17 cellular contexts compared by ENCODE assay signal in the genomic region with DNA sequence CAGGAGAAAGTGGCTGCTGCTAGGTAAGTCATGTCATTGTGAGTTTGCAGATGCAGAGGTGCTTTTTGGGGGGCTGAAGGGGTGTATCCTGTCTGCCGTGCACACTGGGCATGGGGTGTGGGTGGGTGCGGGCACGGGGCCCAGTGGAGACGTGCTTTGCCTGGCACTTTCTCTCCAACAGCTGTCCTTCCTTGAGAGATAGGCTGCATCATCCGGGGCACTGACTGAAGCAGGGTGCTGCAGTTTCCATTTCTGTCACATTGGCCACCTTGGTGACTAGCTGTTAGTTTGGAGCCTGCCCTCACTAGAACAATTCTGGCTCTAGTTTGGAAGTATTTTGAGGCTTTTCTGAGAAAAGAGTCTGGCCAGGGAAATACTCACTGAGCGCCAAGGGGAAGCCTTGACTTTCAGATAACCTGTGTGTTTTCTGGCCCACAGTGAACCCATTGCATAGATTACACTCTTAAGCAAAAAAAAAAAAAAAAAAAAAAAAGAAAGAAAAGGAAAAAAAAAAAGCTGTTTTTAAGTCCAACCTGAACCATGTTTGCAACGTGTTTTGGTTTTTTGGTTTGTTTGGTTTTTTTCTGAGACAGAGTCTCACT.
DNase-seq lines count a peak whose midpoint lies in the region; ATAC-seq and TF ChIP-seq lines count a peak whose summit lies in the region.
"Had no signal": no experiment of that assay in that cellular context is flagged by ENCODE, and none has a peak within 500 bp of the region (broad histone marks: within the 10 kb centered on the region; RNA-seq: fewer than 3 reads in every experiment).

No MANE protein-coding gene starts in this region.

- H3K27ac ChIP-seq in IMR-90 (ENCODE audit: insufficient read depth, low read length) (no peak overlapping the region), transverse colon (peak overlapping the region in 3 of 4 donors; percentile 48 to 78 (median 71))

- dilution Hi-C loops in IMR-90 (cut with HindIII; ENCODE audit: low sequenced_read_pairs, unreplicated experiment), result no loop called here

- no peak overlapping the region for H2AK9ac ChIP-seq in IMR-90 (replicated peaks; ENCODE audit: low read depth, low read length, poor library complexity)

- H4K5ac ChIP-seq in IMR-90 (ENCODE audit: low read depth, low read length), result no peak overlapping the region

- H3K18ac ChIP-seq in IMR-90 (ENCODE audit: low read depth, low read length), result no peak overlapping the region

- H3K56ac ChIP-seq in IMR-90 (ENCODE audit: extremely low read depth, insufficient read depth, low read length), result no peak overlapping the region

- H3K4me3 ChIP-seq in IMR-90 (ENCODE audit: insufficient read depth, low read depth, low read length), result no peak overlapping the region
- H3K4me3 ChIP-seq in astrocyte of the spinal cord (ENCODE audit: low read depth, low read length), result peak overlapping the region; percentile 2
- H3K4me3 ChIP-seq in transverse colon, result no peak overlapping the region

- in situ Hi-C loops in IMR-90 (cut with MboI; ENCODE audit: low sequenced_read_pairs) (loop anchor here (25.0 kb wide), 2 partner anchors 430 to 680 kb away; a partner anchor contains a TSS), astrocyte of the spinal cord (cut with HindIII; ENCODE audit: low sequenced_read_pairs) (no loop called here), transverse colon (cut with MboI; ENCODE audit: low pct_ligation_motif_present in 1 of 4, low pct_unique_long_range_greater_than_20kb in 1 of 4, low sequenced_read_pairs in 3 of 4) (loop anchor here in 2 of 4 donors (25.0 kb wide), 2 partner anchors 405 to 430 kb away; a partner anchor contains a TSS)

- no peak overlapping the region; the same call in 1 of the 2 replicates for H3K4me2 ChIP-seq in IMR-90 (ENCODE audit: low read depth, low read length)

- H3K9me1 ChIP-seq in IMR-90 (ENCODE audit: insufficient read depth, low read length), result peaks cover 14% of the 10 kb centered on the region

- H3K4me1 ChIP-seq in IMR-90 (ENCODE audit: control insufficient read depth, insufficient read depth, low read length), result peaks cover 17% of the 10 kb centered on the region
- H3K4me1 ChIP-seq in transverse colon, result peaks cover 0 to 8% (median 4%) of the 10 kb centered on the region in 4 donors

- peaks cover 18 to 28% of the 10 kb centered on the region in 2 experiments; a peak in 3 of 4 replicates for H3K79me1 ChIP-seq in IMR-90 (ENCODE audit: low read depth in 1 of 2, low read length in 2 of 2)

- H3K36me3 Mint-ChIP-seq in nephron (ENCODE audit: low read depth), result no peaks in the 10 kb centered on the region

- no peaks in the 10 kb centered on the region for H3K9me3 ChIP-seq in IMR-90 (ENCODE audit: control insufficient read depth, insufficient read depth, low read length)
- H3K9me3 ChIP-seq in transverse colon, result no peaks in the 10 kb centered on the region

- WGBS in IMR-90 (ENCODE audit: extremely low coverage in 2 of 2, insufficient read length in 1 of 2), 2 experiments, result 59% methylated on average over 5 of the region's 7 CpGs; no CpG with 5 or more reads in 1 of the 2 experiments
- WGBS in transverse colon (ENCODE audit: low coverage in 1 of 2), 2 donors, result 52 to 75% methylated on average over 1 to 7 of the region's 7 CpGs

- no peak overlapping the region for H2BK20ac ChIP-seq in IMR-90 (ENCODE audit: low read depth, low read length)

- H4K91ac ChIP-seq in IMR-90 (ENCODE audit: insufficient read depth, low read depth, low read length), result no peak overlapping the region

- H3K4me3 Mint-ChIP-seq in nephron, result peak overlapping the region in 2 of 3 experiments; percentile 56 to 63
- H3K4me3 Mint-ChIP-seq: activated B cell treated with CpG ODN at 0.5 μM for 24 hours; activated T-helper 17 cell treated with anti-CD3 and anti-CD28 coated beads, Interleukin-2, amount 50 U/mL, for 72 hours; CD4-positive, alpha-beta T cell; stimulated activated naive CD8-positive, alpha-beta T cell treated with anti-CD3 and anti-CD28 coated beads, Interleukin-15, Interleukin-2, amounts not matched to agents 100 ng/mL and 50 ng/mL, for 24 hours had no signal

- H4K20me1 ChIP-seq in IMR-90 (ENCODE audit: insufficient read depth, low read length), result peaks cover 4% of the 10 kb centered on the region; the same call in 1 of the 2 replicates

- no TSS peak for BruUV-seq in IMR-90 (replicated peaks; lab: Mats Ljungman, UMichigan)

- TF ChIP-seq CTCF in IMR-90 (conservative IDR thresholded peaks at IDR 0.05; ENCODE audit: low read depth, low read length) (no peak), astrocyte of the spinal cord (IDR thresholded peaks at IDR 0.05; ENCODE audit: low read depth, low read length) (no peak), nephron (IDR thresholded peaks at IDR 0.05; ENCODE audit: unreplicated experiment in 3 of 3) (no peak), transverse colon (IDR thresholded peaks at IDR 0.05) (no peak)

- H3K27me3 ChIP-seq in IMR-90 (ENCODE audit: control insufficient read depth, insufficient read depth, low read length), result no peaks in the 10 kb centered on the region
- no peaks in the 10 kb centered on the region for H3K27me3 ChIP-seq in transverse colon

- H2BK15ac ChIP-seq in IMR-90 (ENCODE audit: low read depth, low read length), result no peak overlapping the region; the same call in 2 of the 3 replicates

- TF ChIP-seq RAD21 in IMR-90 (IDR thresholded peaks at IDR 0.05; ENCODE audit: low read length), result no peak

- H3K14ac ChIP-seq in IMR-90 (replicated peaks; ENCODE audit: low read depth, low read length), result no peak overlapping the region

- H2AFZ ChIP-seq in IMR-90 (replicated peaks; ENCODE audit: low read length, poor library complexity), result no peak overlapping the region

- ATAC-seq in IMR-90 (ENCODE audit: low read depth), result no peak
- ATAC-seq: activated T-helper 17 cell treated with anti-CD3 and anti-CD28 coated beads, Interleukin-2, amount 50 U/mL, for 72 hours; PC-3 had no signal

- no peak overlapping the region for H2BK5ac ChIP-seq in IMR-90 (ENCODE audit: low read depth, low read length, poor library complexity, severe bottlenecking)

- CTCF ChIA-PET in IMR-90 (lab: Yijun Ruan, JAX), result no interaction called here

- peak overlapping the region in 1 of 2 experiments; percentile 8; a peak in 1 of 4 replicates for H4K8ac ChIP-seq in IMR-90 (ENCODE audit: low read depth in 2 of 2, low read length in 2 of 2)

- intact Hi-C loops in IMR-90 (cut with micrococcal nuclease), result no loop called here
- intact Hi-C loops in transverse colon (cut with DNase I; ENCODE audit: low total_unique reads), result loop anchor here (2.0 to 5.0 kb wide), 2 partner anchors 50 to 179 kb away; no protein-coding TSS in a partner anchor

- no peak overlapping the region for H2AK5ac ChIP-seq in IMR-90 (ENCODE audit: low read depth, low read length)

- peak overlapping the region; percentile 26; the same call in 1 of the 2 replicates for H3K4ac ChIP-seq in IMR-90 (ENCODE audit: low read depth, low read length)

- no peak overlapping the region; the same call in 1 of the 2 replicates for H3K23ac ChIP-seq in IMR-90 (ENCODE audit: low read depth, low read length)

- peak overlapping the region; percentile 6; the same call in 1 of the 2 replicates for H2BK120ac ChIP-seq in IMR-90 (ENCODE audit: low read depth, low read length)

- peaks cover 42% of the 10 kb centered on the region for H3K4me1 Mint-ChIP-seq in nephron
- H3K4me1 Mint-ChIP-seq: activated B cell treated with CpG ODN at 0.5 μM for 24 hours; activated T-helper 17 cell treated with anti-CD3 and anti-CD28 coated beads, Interleukin-2, amount 50 U/mL, for 72 hours had no signal

- POLR2A ChIA-PET in IMR-90 (lab: Charles Lee; ENCODE audit: unreplicated experiment), result no interaction called here

- no peaks in the 10 kb centered on the region for H3K9me3 Mint-ChIP-seq in nephron
- H3K9me3 Mint-ChIP-seq: activated B cell treated with CpG ODN at 0.5 μM for 24 hours; activated T-helper 17 cell treated with anti-CD3 and anti-CD28 coated beads, Interleukin-2, amount 50 U/mL, for 72 hours; CD4-positive, alpha-beta T cell; stimulated activated naive CD8-positive, alpha-beta T cell treated with anti-CD3 and anti-CD28 coated beads, Interleukin-15, Interleukin-2, amounts not matched to agents 100 ng/mL and 50 ng/mL, for 24 hours had no signal

- TF ChIP-seq POLR2A in IMR-90 (IDR thresholded peaks at IDR 0.05; ENCODE audit: low read depth, low read length) (no peak), transverse colon (IDR thresholded peaks at IDR 0.05) (no peak)

- H3K27me3 Mint-ChIP-seq in nephron (ENCODE audit: low read depth), result no peaks in the 10 kb centered on the region
- H3K27me3 Mint-ChIP-seq: activated T-helper 17 cell treated with anti-CD3 and anti-CD28 coated beads, Interleukin-2, amount 50 U/mL, for 72 hours; CD4-positive, alpha-beta T cell; stimulated activated naive CD8-positive, alpha-beta T cell treated with anti-CD3 and anti-CD28 coated beads, Interleukin-15, Interleukin-2, amounts not matched to agents 100 ng/mL and 50 ng/mL, for 24 hours had no signal

- peak overlapping the region; percentile 44 to 81 (median 76) for H3K27ac Mint-ChIP-seq in nephron
- H3K27ac Mint-ChIP-seq: activated B cell treated with CpG ODN at 0.5 μM for 24 hours; activated T-helper 17 cell treated with anti-CD3 and anti-CD28 coated beads, Interleukin-2, amount 50 U/mL, for 72 hours; CD4-positive, alpha-beta T cell; stimulated activated naive CD8-positive, alpha-beta T cell treated with anti-CD3 and anti-CD28 coated beads, Interleukin-15, Interleukin-2, amounts not matched to agents 100 ng/mL and 50 ng/mL, for 24 hours had no signal

- H3K9ac ChIP-seq in IMR-90 (ENCODE audit: low read depth, low read length), result no peak overlapping the region

- peaks cover 18% of the 10 kb centered on the region for H3K36me3 ChIP-seq in IMR-90 (ENCODE audit: control insufficient read depth, insufficient read depth, low read length)
- H3K36me3 ChIP-seq in transverse colon, result no peaks in the 10 kb centered on the region

- TF ChIP-seq EP300 in transverse colon (IDR thresholded peaks at IDR 0.05; ENCODE audit: low read depth), result no peak

- DNase-seq in IMR-90 (no peak), astrocyte of the spinal cord (ENCODE audit: low read depth, low spot score) (no peak), transverse colon (no peak), GM19240 (ENCODE audit: insufficient read length, low spot score) (no peak), mesenteric fat pad (ENCODE audit: low spot score) (no peak)
- DNase-seq in stimulated activated CD4-positive, alpha-beta T cell treated with anti-CD3 and anti-CD28 coated beads, Interleukin-4, amount 100 ng/mL, for 4 hours, result no peak
- DNase-seq: activated B cell treated with CpG ODN at 0.5 μM for 24 hours; activated CD8-positive, alpha-beta memory T cell treated with anti-CD3 and anti-CD28 coated beads for 24 hours; CD4-positive, alpha-beta T cell; erythroblast; MM.1S; NCI-H2081; PC-3; SW 1271 had no signal

TF ChIP-seq in IMR-90, 13 proteins besides CTCF, POLR2A, EP300 and RAD21 (continues in another document):
- TF ChIP-seq MAFK (IDR thresholded peaks at IDR 0.05; ENCODE audit: low read depth, low read length) (no peak), FOS (IDR thresholded peaks at IDR 0.05; ENCODE audit: low read depth, low read length) (no peak), MXI1 (IDR thresholded peaks at IDR 0.05; ENCODE audit: borderline replicate concordance, low read depth, low read length) (no peak), NFE2L2 (IDR thresholded peaks at IDR 0.05; ENCODE audit: low read depth, low read length) (no peak), RCOR1 (IDR thresholded peaks at IDR 0.05; ENCODE audit: insufficient replicate concordance, low read length) (no peak), CEBPB (IDR thresholded peaks at IDR 0.05; ENCODE audit: low read depth, low read length) (no peak)
